ENCODE assay signal across 1 cellular context in the genomic region with DNA sequence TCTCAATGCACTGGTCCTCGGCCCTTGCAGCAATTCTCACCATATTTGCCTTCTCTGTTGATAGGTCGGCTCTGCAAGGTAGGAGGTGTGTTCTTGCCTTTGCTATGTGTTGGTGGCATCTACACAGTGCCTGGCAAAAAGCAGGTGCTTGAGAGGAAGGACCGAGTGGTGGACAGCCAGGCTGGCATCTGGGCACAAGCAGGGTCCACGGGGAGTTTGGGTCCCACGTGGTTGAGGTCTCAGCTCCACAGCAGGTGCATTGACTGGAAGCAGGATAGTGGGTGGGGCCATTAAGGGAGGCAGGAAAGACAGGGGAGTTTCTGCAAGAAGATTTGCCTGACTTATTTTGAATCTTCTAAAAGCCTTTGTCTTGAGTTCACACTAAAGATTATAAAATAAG.
TF ChIP-seq lines count a peak whose summit lies in the region.

No MANE protein-coding gene starts in this region.

TF ChIP-seq in H1, 55 proteins besides CTCF, POLR2A, EP300 and RAD21 (continued from another document):
- TF ChIP-seq HDAC6 (IDR thresholded peaks at IDR 0.05; ENCODE audit: low read depth, low read length) = no peak
- no peak for TF ChIP-seq SIRT6 (IDR thresholded peaks at IDR 0.05; ENCODE audit: low read length)
- TF ChIP-seq SP1 (IDR thresholded peaks at IDR 0.05; ENCODE audit: low read depth, low read length) = no peak
- TF ChIP-seq KDM1A (IDR thresholded peaks at IDR 0.05; ENCODE audit: borderline replicate concordance, low read length) = no peak
- TF ChIP-seq POLR2AphosphoS5 (IDR thresholded peaks at IDR 0.05; ENCODE audit: low read depth, low read length) = no peak
- no peak for TF ChIP-seq CREB1 (IDR thresholded peaks at IDR 0.05)
- no peak for TF ChIP-seq ZNF274 (IDR thresholded peaks at IDR 0.05; ENCODE audit: borderline replicate concordance, extremely low read depth, low read length)
- TF ChIP-seq NRF1 (IDR thresholded peaks at IDR 0.05; ENCODE audit: low read depth, low read length) = no peak
- no peak for TF ChIP-seq KDM5A (IDR thresholded peaks at IDR 0.05; ENCODE audit: low read length)
- no peak for TF ChIP-seq CTBP2 (IDR thresholded peaks at IDR 0.05; ENCODE audit: borderline replicate concordance, insufficient read depth, insufficient read length, low read length)
- no peak for TF ChIP-seq RBBP5 (IDR thresholded peaks at IDR 0.05; ENCODE audit: borderline replicate concordance, low read depth, low read length)
